Comparison of ENCODE assay signal across 10 cellular contexts in genomic region chr3:50571486-50571885, GRCh38. TPM values are rescaled to one million over a fixed set of nuclear protein-coding genes. Genes with fewer than 3 reads are reported as not detected.
DNase-seq lines count a peak whose midpoint lies in the region; ATAC-seq and TF ChIP-seq lines count a peak whose summit lies in the region.
"Had no signal": no experiment of that assay in that cellular context is flagged by ENCODE, and none has a peak within 500 bp of the region (broad histone marks: within the 10 kb centered on the region; RNA-seq: fewer than 3 reads in every experiment).

No MANE protein-coding gene starts in this region.

- no peaks in the 10 kb centered on the region for H3K9me3 Mint-ChIP-seq in activated CD4-positive, alpha-beta T cell treated with anti-CD3 and anti-CD28 coated beads for 36 hours (ENCODE audit: low read depth)
- H3K9me3 Mint-ChIP-seq in activated CD8-positive, alpha-beta memory T cell treated with anti-CD3 and anti-CD28 coated beads, Interleukin-2, amount 10 ng/mL, durations not matched to agents 7 days and 5 days (ENCODE audit: low read depth) = no peaks in the 10 kb centered on the region
- no peaks in the 10 kb centered on the region for H3K9me3 Mint-ChIP-seq in natural killer cell treated with Interleukin-12 subunit alpha and Interleukin-12 subunit beta and Interleukin-15 and Interleukin-18, amount 100 ng/mL, for 72 hours
- no peaks in the 10 kb centered on the region for H3K9me3 Mint-ChIP-seq in Caco-2 (ENCODE audit: unreplicated experiment)

- peaks cover 69% of the 10 kb centered on the region for H3K4me1 Mint-ChIP-seq in activated CD4-positive, alpha-beta T cell treated with anti-CD3 and anti-CD28 coated beads for 36 hours
- H3K4me1 Mint-ChIP-seq in activated CD8-positive, alpha-beta memory T cell treated with anti-CD3 and anti-CD28 coated beads, Interleukin-2, amount 10 ng/mL, durations not matched to agents 7 days and 5 days = peaks cover 73% of the 10 kb centered on the region
- H3K4me1 Mint-ChIP-seq in natural killer cell treated with Interleukin-12 subunit alpha and Interleukin-12 subunit beta and Interleukin-15 and Interleukin-18, amount 100 ng/mL, for 72 hours (ENCODE audit: low read depth in 2 of 2) = peaks cover 63% of the 10 kb centered on the region in 2 donors
- no peaks in the 10 kb centered on the region for H3K4me1 Mint-ChIP-seq in Caco-2 (ENCODE audit: low read depth, unreplicated experiment)

- H3K27me3 ChIP-seq in Caco-2 (replicated peaks; ENCODE audit: control insufficient read depth, insufficient read depth, low read length) = no peaks in the 10 kb centered on the region
- H3K27me3 ChIP-seq: SJSA1, upper lobe of left lung had no signal

- intact Hi-C loops in activated CD4-positive, alpha-beta T cell treated with anti-CD3 and anti-CD28 coated beads for 36 hours (cut with DNase I, micrococcal nuclease) = loop anchor here in 1 of 2 experiments (5.0 kb wide), 1 partner anchor 401 kb away; no protein-coding TSS in a partner anchor
- intact Hi-C loops in Caco-2 (cut with micrococcal nuclease; ENCODE audit: unreplicated experiment) = no loop called here

- peak overlapping the region; percentile 97 for H3K27ac Mint-ChIP-seq in activated CD4-positive, alpha-beta T cell treated with anti-CD3 and anti-CD28 coated beads for 36 hours
- H3K27ac Mint-ChIP-seq in activated CD8-positive, alpha-beta memory T cell treated with anti-CD3 and anti-CD28 coated beads, Interleukin-2, amount 10 ng/mL, durations not matched to agents 7 days and 5 days = peak overlapping the region; percentile 95
- peak overlapping the region; percentile 86 to 94 for H3K27ac Mint-ChIP-seq in natural killer cell treated with Interleukin-12 subunit alpha and Interleukin-12 subunit beta and Interleukin-15 and Interleukin-18, amount 100 ng/mL, for 72 hours
- no peak overlapping the region for H3K27ac Mint-ChIP-seq in Caco-2 (ENCODE audit: unreplicated experiment)

- no peaks in the 10 kb centered on the region for H3K27me3 Mint-ChIP-seq in activated CD4-positive, alpha-beta T cell treated with anti-CD3 and anti-CD28 coated beads for 36 hours
- H3K27me3 Mint-ChIP-seq in activated CD8-positive, alpha-beta memory T cell treated with anti-CD3 and anti-CD28 coated beads, Interleukin-2, amount 10 ng/mL, durations not matched to agents 7 days and 5 days = peaks cover 2% of the 10 kb centered on the region
- H3K27me3 Mint-ChIP-seq in natural killer cell treated with Interleukin-12 subunit alpha and Interleukin-12 subunit beta and Interleukin-15 and Interleukin-18, amount 100 ng/mL, for 72 hours = no peaks in the 10 kb centered on the region
- no peaks in the 10 kb centered on the region for H3K27me3 Mint-ChIP-seq in Caco-2 (ENCODE audit: insufficient read depth, unreplicated experiment)

- CTCF ChIA-PET in activated CD4-positive, alpha-beta T cell treated with anti-CD3 and anti-CD28 coated beads for 36 hours (lab: Charles Lee) = interaction anchor here (0.7 to 19.8 kb wide), 7 partner anchors 10 to 102 kb away, joined by 3 to 647 read pairs (median 3); partner anchors contain the start of genes CISH and MAPKAPK3
- CTCF ChIA-PET in activated CD8-positive, alpha-beta memory T cell treated with anti-CD3 and anti-CD28 coated beads, Interleukin-2, amount 10 ng/mL, durations not matched to agents 7 days and 5 days (lab: Charles Lee) = interaction anchor here (0.9 to 14.4 kb wide), 7 partner anchors 12 to 863 kb away, joined by 3 to 859 read pairs (median 14); partner anchors contain the start of genes CISH, MAPKAPK3 and RASSF1
- CTCF ChIA-PET in Caco-2 (lab: Charles Lee) = interaction anchor here (0.5 to 3.6 kb wide), 4 partner anchors 30 to 44 kb away, joined by 3 to 27 read pairs (median 4); partner anchors contain the start of gene CISH

- no peaks in the 10 kb centered on the region for H3K9me3 ChIP-seq in Caco-2
- H3K9me3 ChIP-seq: SJSA1, upper lobe of left lung had no signal

- 0 out of 2 replicates have a peak, but pooled peaks cover 1% of the 10 kb centered on the region for H3K36me3 ChIP-seq in Caco-2 (ENCODE audit: control insufficient read depth, insufficient read depth, low read length)

- peak overlapping the region; percentile 100 for H3K4me3 Mint-ChIP-seq in activated CD4-positive, alpha-beta T cell treated with anti-CD3 and anti-CD28 coated beads for 36 hours
- H3K4me3 Mint-ChIP-seq in activated CD8-positive, alpha-beta memory T cell treated with anti-CD3 and anti-CD28 coated beads, Interleukin-2, amount 10 ng/mL, durations not matched to agents 7 days and 5 days = peak overlapping the region; percentile 89
- peak overlapping the region; percentile 92 for H3K4me3 Mint-ChIP-seq in natural killer cell treated with Interleukin-12 subunit alpha and Interleukin-12 subunit beta and Interleukin-15 and Interleukin-18, amount 100 ng/mL, for 72 hours
- no peak overlapping the region for H3K4me3 Mint-ChIP-seq in Caco-2 (ENCODE audit: unreplicated experiment)

- no peak for TF ChIP-seq CTCF in Caco-2 (IDR thresholded peaks at IDR 0.05; ENCODE audit: insufficient read depth in 1 of 2, low read depth in 1 of 2, low read length in 1 of 2, severe bottlenecking in 1 of 2, unreplicated experiment in 1 of 2)

- ATAC-seq in activated CD4-positive, alpha-beta T cell treated with anti-CD3 and anti-CD28 coated beads for 36 hours = no peak
- no peak for ATAC-seq in activated CD8-positive, alpha-beta memory T cell treated with anti-CD3 and anti-CD28 coated beads, Interleukin-2, amount 10 ng/mL, durations not matched to agents 7 days and 5 days
- ATAC-seq in natural killer cell treated with Interleukin-12 subunit alpha and Interleukin-12 subunit beta and Interleukin-15 and Interleukin-18, amount 100 ng/mL, for 72 hours = no peak

- 0 out of 2 replicates have a peak, but pooled peaks cover 5% of the 10 kb centered on the region for H3K4me1 ChIP-seq in Caco-2

- POLR2A ChIA-PET in activated CD4-positive, alpha-beta T cell treated with anti-CD3 and anti-CD28 coated beads for 36 hours (lab: Charles Lee) = interaction anchor here (1.5 to 10.9 kb wide), 4 partner anchors 18 to 234 kb away, joined by 5 to 267 read pairs (median 236); partner anchors contain the start of genes CISH and MAPKAPK3
- POLR2A ChIA-PET in Caco-2 (lab: Charles Lee) = interaction anchor here (0.6 kb wide), 1 partner anchor 45 kb away, joined by 5 read pairs; the partner anchor contains the start of gene MAPKAPK3

- no peak for DNase-seq in activated CD4-positive, alpha-beta T cell treated with anti-CD3 and anti-CD28 coated beads for 36 hours
- no peak for DNase-seq in activated CD4-positive, alpha-beta T cell treated with anti-CD3 and anti-CD28 coated beads for 1 hour
- no peak for DNase-seq in activated CD8-positive, alpha-beta memory T cell treated with anti-CD3 and anti-CD28 coated beads, Interleukin-2, amount 10 ng/mL, durations not matched to agents 7 days and 5 days
- DNase-seq in natural killer cell treated with Interleukin-12 subunit alpha and Interleukin-12 subunit beta and Interleukin-15 and Interleukin-18, amount 100 ng/mL, for 72 hours (ENCODE audit: low spot score) = no peak
- DNase-seq in Caco-2 (no peak), cortex of kidney (lab: John Stamatoyannopoulos, UW) (no peak)

- BruUV-seq in Caco-2 (replicated peaks; lab: Mats Ljungman, UMichigan) = no TSS peak

- H3K4me3 ChIP-seq in Caco-2 (ENCODE audit: low read depth, low read length) = no peak overlapping the region
- H3K4me3 ChIP-seq: SJSA1, upper lobe of left lung had no signal

- peaks cover 72% of the 10 kb centered on the region for H3K36me3 Mint-ChIP-seq in activated CD4-positive, alpha-beta T cell treated with anti-CD3 and anti-CD28 coated beads for 36 hours (ENCODE audit: low read depth)
- peaks cover 30% of the 10 kb centered on the region for H3K36me3 Mint-ChIP-seq in activated CD8-positive, alpha-beta memory T cell treated with anti-CD3 and anti-CD28 coated beads, Interleukin-2, amount 10 ng/mL, durations not matched to agents 7 days and 5 days
- no peaks in the 10 kb centered on the region for H3K36me3 Mint-ChIP-seq in natural killer cell treated with Interleukin-12 subunit alpha and Interleukin-12 subunit beta and Interleukin-15 and Interleukin-18, amount 100 ng/mL, for 72 hours
- peaks cover 17% of the 10 kb centered on the region for H3K36me3 Mint-ChIP-seq in Caco-2 (ENCODE audit: insufficient read depth, unreplicated experiment)

RNA-seq across cellular contexts. Expression of gene HEMK1, which starts 2.2 kb away (rescaled TPM):
- total RNA-seq in activated CD4-positive, alpha-beta T cell treated with anti-CD3 and anti-CD28 coated beads for 36 hours = 10 to 100 TPM; 61.6 to 77.7 TPM
- 10 to 100 TPM; 49.9 to 61.3 TPM for total RNA-seq in activated CD8-positive, alpha-beta memory T cell treated with anti-CD3 and anti-CD28 coated beads, Interleukin-2, amount 10 ng/mL, durations not matched to agents 7 days and 5 days
- total RNA-seq in natural killer cell treated with Interleukin-12 subunit alpha and Interleukin-12 subunit beta and Interleukin-15 and Interleukin-18, amount 100 ng/mL, for 72 hours = 10 to 100 TPM; 31.5 to 48.4 TPM
- total RNA-seq in Caco-2 (2022) = 12.6 and 14.3 TPM in 2 replicates

RNA-seq across cellular contexts. Expression of gene C3orf18, which starts 3.9 kb away (rescaled TPM):
- total RNA-seq in activated CD4-positive, alpha-beta T cell treated with anti-CD3 and anti-CD28 coated beads for 36 hours = 10 to 100 TPM; 31.7 to 31.9 TPM
- 10 to 100 TPM; 15.6 to 17.8 TPM for total RNA-seq in activated CD8-positive, alpha-beta memory T cell treated with anti-CD3 and anti-CD28 coated beads, Interleukin-2, amount 10 ng/mL, durations not matched to agents 7 days and 5 days
- 1 to 10 TPM; 5.1 to 6.2 TPM for total RNA-seq in natural killer cell treated with Interleukin-12 subunit alpha and Interleukin-12 subunit beta and Interleukin-15 and Interleukin-18, amount 100 ng/mL, for 72 hours
- 1.6 and 2.1 TPM in 2 replicates for total RNA-seq in Caco-2 (2022)
- total RNA-seq: A172 had no signal

RNA-seq across cellular contexts. Expression of gene CISH, which starts 40.1 kb away (rescaled TPM):
- 100 to 1,000 TPM; 265 to 269 TPM for total RNA-seq in activated CD4-positive, alpha-beta T cell treated with anti-CD3 and anti-CD28 coated beads for 36 hours
- total RNA-seq in activated CD8-positive, alpha-beta memory T cell treated with anti-CD3 and anti-CD28 coated beads, Interleukin-2, amount 10 ng/mL, durations not matched to agents 7 days and 5 days = 100 to 1,000 TPM; 266 to 369 TPM
- total RNA-seq in natural killer cell treated with Interleukin-12 subunit alpha and Interleukin-12 subunit beta and Interleukin-15 and Interleukin-18, amount 100 ng/mL, for 72 hours = 100 to 1,000 TPM; 146 to 151 TPM
- total RNA-seq in Caco-2 (2022) = 2.9 and 3.4 TPM in 2 replicates
- total RNA-seq: OCI-LY7 had no signal

RNA-seq across cellular contexts. Expression of gene MAPKAPK3, which starts 45.5 kb away (rescaled TPM):
- 100 to 1,000 TPM; 178 to 218 TPM for total RNA-seq in activated CD4-positive, alpha-beta T cell treated with anti-CD3 and anti-CD28 coated beads for 36 hours
- 100 to 1,000 TPM; 156 to 175 TPM for total RNA-seq in activated CD8-positive, alpha-beta memory T cell treated with anti-CD3 and anti-CD28 coated beads, Interleukin-2, amount 10 ng/mL, durations not matched to agents 7 days and 5 days
- total RNA-seq in natural killer cell treated with Interleukin-12 subunit alpha and Interleukin-12 subunit beta and Interleukin-15 and Interleukin-18, amount 100 ng/mL, for 72 hours = 100 to 1,000 TPM in 1 of 2 donors, 10 to 100 TPM in 1; 84.8 to 106 TPM
- total RNA-seq in Caco-2 (2022) = 40.1 and 43.5 TPM in 2 replicates

Comparison
In these comparisons a context has a peak if more than half of its experiments do, and no peak if none do; other contexts are left out.
1. RNA of gene CISH, which starts 40.1 kb away (total RNA-seq): 266 to 369 TPM in activated CD8-positive, alpha-beta memory T cell treated with anti-CD3 and anti-CD28 coated beads, Interleukin-2, amount 10 ng/mL, durations not matched to agents 7 days and 5 days, 265 to 269 TPM in activated CD4-positive, alpha-beta T cell treated with anti-CD3 and anti-CD28 coated beads for 36 hours and 146 to 151 TPM in natural killer cell treated with Interleukin-12 subunit alpha and Interleukin-12 subunit beta and Interleukin-15 and Interleukin-18, amount 100 ng/mL, for 72 hours; 2.9 to 3.4 TPM in Caco-2; every median in the first group is over 10 times any median in the second.